Comparison of ENCODE assay signal across 12 cellular contexts in the genomic region with DNA sequence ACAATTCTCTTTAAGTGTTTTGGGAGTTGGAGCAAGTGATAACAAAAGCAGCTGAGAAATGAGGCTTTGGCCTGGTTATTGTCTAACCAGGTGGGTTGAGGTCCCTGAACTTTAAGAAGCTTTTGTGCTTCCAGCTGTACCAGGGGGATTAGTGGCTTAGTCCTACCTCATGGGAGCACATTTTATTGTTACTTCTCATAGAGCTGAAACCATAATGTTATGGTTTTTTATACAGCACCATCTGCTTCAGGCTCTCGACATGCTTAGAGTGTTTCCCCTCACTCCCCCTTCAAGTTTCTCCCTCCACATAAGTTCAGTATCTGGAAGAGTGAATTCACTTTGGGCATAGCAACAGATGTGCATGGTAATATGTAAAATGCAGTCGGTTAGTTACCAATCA.
DNase-seq lines count a peak whose midpoint lies in the region; ATAC-seq and TF ChIP-seq lines count a peak whose summit lies in the region.
"Had no signal": no experiment of that assay in that cellular context is flagged by ENCODE, and none has a peak within 500 bp of the region (broad histone marks: within the 10 kb centered on the region; RNA-seq: fewer than 3 reads in every experiment).

No MANE protein-coding gene starts in this region.

- H3K4me1 ChIP-seq in CD4-positive, alpha-beta memory T cell (ENCODE audit: insufficient read depth, low read length), result peaks cover 51% of the 10 kb centered on the region
- H3K4me1 ChIP-seq: tibial artery had no signal

- H3K9me3 ChIP-seq in CD4-positive, alpha-beta memory T cell (ENCODE audit: control insufficient read depth in 1 of 2, low read length in 2 of 2), result no peaks in the 10 kb centered on the region
- H3K9me3 ChIP-seq: tibial artery had no signal

- H3K27me3 ChIP-seq in CD4-positive, alpha-beta memory T cell (ENCODE audit: insufficient read depth, low read length), result no peaks in the 10 kb centered on the region
- H3K27me3 ChIP-seq: tibial artery had no signal

- no peak overlapping the region for H3K27ac ChIP-seq in CD4-positive, alpha-beta memory T cell (ENCODE audit: low read depth, low read length)
- H3K27ac ChIP-seq: tibial artery had no signal

- no peaks in the 10 kb centered on the region for H3K27me3 Mint-ChIP-seq in CD4-positive, alpha-beta memory T cell

- peaks cover 28 to 62% (median 46%) of the 10 kb centered on the region in 4 donors for H3K4me1 Mint-ChIP-seq in CD4-positive, alpha-beta memory T cell

- peak overlapping the region in 4 of 7 donors; percentile 11 to 42 (median 22) for H3K27ac Mint-ChIP-seq in CD4-positive, alpha-beta memory T cell

- H3K36me3 ChIP-seq in CD4-positive, alpha-beta memory T cell (ENCODE audit: insufficient read depth, low read length), result no peaks in the 10 kb centered on the region
- H3K36me3 ChIP-seq: tibial artery had no signal

- H3K4me3 ChIP-seq in CD4-positive, alpha-beta memory T cell (ENCODE audit: low read length in 2 of 2), result no peak overlapping the region
- H3K4me3 ChIP-seq: tibial artery had no signal

- peak overlapping the region in 6 of 8 donors; percentile 37 to 85 (median 76) for H3K4me3 Mint-ChIP-seq in CD4-positive, alpha-beta memory T cell

- peak; percentile 30 for ATAC-seq in GM19463 (IDR thresholded peaks at IDR 0.05; ENCODE audit: unreplicated experiment)
- no peak for ATAC-seq in omental fat pad (ENCODE audit: low FRiP score)
- ATAC-seq in HG02678 (IDR thresholded peaks at IDR 0.05; ENCODE audit: unreplicated experiment), result no peak

- peaks cover 0 to 8% (median 4%) of the 10 kb centered on the region in 8 donors for H3K9me3 Mint-ChIP-seq in CD4-positive, alpha-beta memory T cell
- H3K9me3 Mint-ChIP-seq: stimulated activated memory B cell treated with anti-CD40 and anti-IgM and Interleukin-4, amounts not matched to agents 10 μg/mL and 1 μg/mL and 100 μg/mL, for 72 hours had no signal

- POLR2A ChIA-PET in CD4-positive, alpha-beta memory T cell (lab: Charles Lee; ENCODE audit: partially characterized antibody), result interaction anchor here (0.7 to 4.8 kb wide), 5 partner anchors 9 to 197 kb away, joined by 3 to 32 read pairs (median 3); no protein-coding TSS in a partner anchor

- no peak for DNase-seq in CD4-positive, alpha-beta memory T cell
- DNase-seq in NCI-H2171 (lab: John Stamatoyannopoulos, UW), result peak; percentile 69
- DNase-seq in glomerular visceral epithelial cell (ENCODE audit: extremely low spot score), result peak; percentile 21
- no peak for DNase-seq in SHP77 (lab: John Stamatoyannopoulos, UW)
- DNase-seq in DMS79 treated with DMSO at 0.1 percent for 48 hours (lab: John Stamatoyannopoulos, UW), result no peak
- no peak for DNase-seq in omental fat pad (ENCODE audit: low spot score)
- DNase-seq: activated effector memory CD4-positive, alpha-beta T cell treated with Interleukin-2 at 50 U/mL for 16 hours; NCI-H2029; tibial artery had no signal

- intact Hi-C loops in CD4-positive, alpha-beta memory T cell (cut with micrococcal nuclease), result no loop called here

- H3K36me3 Mint-ChIP-seq in CD4-positive, alpha-beta memory T cell, result no peaks in the 10 kb centered on the region
- H3K36me3 Mint-ChIP-seq: stimulated activated memory B cell treated with anti-CD40 and anti-IgM and Interleukin-4, amounts not matched to agents 10 μg/mL and 1 μg/mL and 100 μg/mL, for 72 hours had no signal

- TF ChIP-seq CTCF in omental fat pad (IDR thresholded peaks at IDR 0.05), result no peak

- CTCF ChIA-PET in CD4-positive, alpha-beta memory T cell (lab: Charles Lee; ENCODE audit: partially characterized antibody), result interaction anchor here (0.7 kb wide), 1 partner anchor 15 kb away, joined by 3 read pairs; no protein-coding TSS in a partner anchor

Comparison
In these comparisons a context has a peak if more than half of its experiments do, and no peak if none do; other contexts are left out.
1. DNase-seq: peak in NCI-H2171 (single experiment) and glomerular visceral epithelial cell (single experiment); none in CD4-positive, alpha-beta memory T cell (0 of 5), SHP77 (0 of 2), DMS79 treated with DMSO at 0.1 percent for 48 hours (single experiment) and omental fat pad (single experiment).